Comparison of ENCODE assay signal across 19 cellular contexts in the genomic region with DNA sequence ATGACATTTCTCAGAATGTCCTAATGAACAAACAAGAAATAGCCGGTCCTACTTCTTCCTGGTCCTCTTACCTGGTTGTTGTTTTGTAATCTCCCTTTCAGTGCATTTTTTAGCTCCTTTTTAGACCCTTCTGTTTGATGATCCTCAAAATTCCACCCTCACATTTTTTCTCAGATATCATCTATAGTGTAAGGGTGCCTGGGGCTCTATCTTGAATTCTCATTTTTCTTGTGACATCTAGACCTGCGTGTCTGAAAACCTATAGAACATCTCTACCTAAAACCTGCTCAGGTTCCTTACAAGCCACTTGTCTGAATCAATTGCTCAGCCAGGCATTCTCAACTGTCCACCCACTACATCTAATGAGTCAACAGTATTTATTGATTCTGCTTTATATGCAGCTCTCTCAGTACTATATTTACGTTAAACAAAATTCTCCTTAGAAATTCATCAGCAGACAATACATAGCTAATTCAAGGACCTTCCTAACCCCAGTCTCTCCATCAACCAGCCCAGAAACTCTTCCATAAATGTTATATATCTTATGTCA. TPM values are rescaled to one million over a fixed set of nuclear protein-coding genes. Genes with fewer than 3 reads are reported as not detected.
DNase-seq lines count a peak whose midpoint lies in the region; ATAC-seq and TF ChIP-seq lines count a peak whose summit lies in the region.
"Had no signal": no experiment of that assay in that cellular context is flagged by ENCODE, and none has a peak within 500 bp of the region (broad histone marks: within the 10 kb centered on the region; RNA-seq: fewer than 3 reads in every experiment).

No MANE protein-coding gene starts in this region.

- H3K4me2 ChIP-seq in IMR-90 (ENCODE audit: low read depth, low read length): no peak overlapping the region
- H3K4me2 ChIP-seq: A549, GM23338 had no signal

- H2AFZ ChIP-seq in IMR-90 (replicated peaks; ENCODE audit: low read length, poor library complexity): no peak overlapping the region
- H2AFZ ChIP-seq: GM23338 had no signal

- H3K27me3 ChIP-seq in IMR-90 (ENCODE audit: control insufficient read depth, insufficient read depth, low read length): no peaks in the 10 kb centered on the region

- no peak overlapping the region; the same call in 1 of the 2 replicates for H2AK5ac ChIP-seq in IMR-90 (ENCODE audit: low read depth, low read length)

- no peaks in the 10 kb centered on the region for H3K36me3 Mint-ChIP-seq in nephron progenitor cell (ENCODE audit: low read depth)
- H3K36me3 Mint-ChIP-seq: IgD-negative memory B cell had no signal

- no peak overlapping the region for H3K4me3 ChIP-seq in IMR-90 (ENCODE audit: insufficient read depth, low read depth, low read length)
- H3K4me3 ChIP-seq: A549, GM23338 had no signal

- peak overlapping the region; percentile 26; the same call in 1 of the 2 replicates for H3K4ac ChIP-seq in IMR-90 (ENCODE audit: low read depth, low read length)

- peaks cover 0 to 5% of the 10 kb centered on the region in 2 experiments; a peak in 1 of 4 replicates for H3K79me1 ChIP-seq in IMR-90 (ENCODE audit: low read depth in 1 of 2, low read length in 2 of 2)

- no peak overlapping the region for H2AK9ac ChIP-seq in IMR-90 (replicated peaks; ENCODE audit: low read depth, low read length, poor library complexity)

- ATAC-seq in IMR-90 (ENCODE audit: low read depth) (no peak), GM21423 (IDR thresholded peaks at IDR 0.05; ENCODE audit: unreplicated experiment) (no peak), GM19397 (IDR thresholded peaks at IDR 0.05; ENCODE audit: unreplicated experiment) (no peak)
- ATAC-seq: A549, GM23338 had no signal

- H4K8ac ChIP-seq in IMR-90 (ENCODE audit: low read depth in 2 of 2, low read length in 2 of 2): peak overlapping the region; percentile 27 to 33; a peak in 3 of 4 replicates

- peak overlapping the region; percentile 42; the same call in 1 of the 3 replicates for H2BK15ac ChIP-seq in IMR-90 (ENCODE audit: low read depth, low read length)

- peaks cover 5% of the 10 kb centered on the region for H3K9me1 ChIP-seq in IMR-90 (ENCODE audit: insufficient read depth, low read length)

- H2BK120ac ChIP-seq in IMR-90 (ENCODE audit: low read depth, low read length): peak overlapping the region; percentile 78; the same call in 1 of the 2 replicates

- DNase-seq in DMS153 (lab: John Stamatoyannopoulos, UW) (peak; percentile 27), DMS153 treated with DMSO at 0.1 percent for 48 hours (lab: John Stamatoyannopoulos, UW; ENCODE audit: unreplicated experiment) (no peak), IMR-90 (peak; percentile 62), nephron progenitor cell (no peak), NCI-H1048 (lab: John Stamatoyannopoulos, UW) (no peak)
- DNase-seq: AML-193; CD4-positive, alpha-beta T cell; DMS53; DND-41; EL; HCEC 1CT; KBM-7 had no signal

- TF ChIP-seq CTCF in IMR-90 (conservative IDR thresholded peaks at IDR 0.05; ENCODE audit: low read depth, low read length) (no peak), nephron progenitor cell (IDR thresholded peaks at IDR 0.05) (no peak)

- H3K9me3 Mint-ChIP-seq in nephron progenitor cell: no peaks in the 10 kb centered on the region
- H3K9me3 Mint-ChIP-seq: GM23338, IgD-negative memory B cell had no signal

- peak overlapping the region; percentile 93; the same call in 1 of the 2 replicates for H3K18ac ChIP-seq in IMR-90 (ENCODE audit: low read depth, low read length)

- peak overlapping the region; percentile 6; the same call in 1 of the 2 replicates for H4K5ac ChIP-seq in IMR-90 (ENCODE audit: low read depth, low read length)

- CTCF ChIA-PET in IMR-90 (lab: Yijun Ruan, JAX): no interaction called here

- POLR2A ChIA-PET in IMR-90 (lab: Charles Lee; ENCODE audit: unreplicated experiment): no interaction called here

- WGBS in IMR-90 (ENCODE audit: extremely low coverage in 2 of 2, insufficient read length in 1 of 2), 2 experiments: no CpG with 5 or more reads among the region's 3 CpGs

- no peak overlapping the region for H3K9ac ChIP-seq in IMR-90 (ENCODE audit: low read depth, low read length)

- H3K4me1 ChIP-seq in IMR-90 (ENCODE audit: control insufficient read depth, insufficient read depth, low read length): peaks cover 24% of the 10 kb centered on the region
- H3K4me1 ChIP-seq: A549 had no signal

- in situ Hi-C loops in IMR-90 (cut with MboI; ENCODE audit: low sequenced_read_pairs): no loop called here

- H3K23ac ChIP-seq in IMR-90 (ENCODE audit: low read depth, low read length): no peak overlapping the region

- peak overlapping the region; percentile 47; the same call in 1 of the 2 replicates for H4K91ac ChIP-seq in IMR-90 (ENCODE audit: insufficient read depth, low read depth, low read length)

- no TSS peak for BruUV-seq in IMR-90 (replicated peaks; lab: Mats Ljungman, UMichigan)

- H3K4me3 Mint-ChIP-seq in nephron progenitor cell: no peak overlapping the region
- H3K4me3 Mint-ChIP-seq: CD4-positive, alpha-beta T cell; GM23338; IgD-negative memory B cell had no signal

- no peak for TF ChIP-seq RAD21 in IMR-90 (IDR thresholded peaks at IDR 0.05; ENCODE audit: low read length)

- peak overlapping the region; percentile 97 for H2BK5ac ChIP-seq in IMR-90 (ENCODE audit: low read depth, low read length, poor library complexity, severe bottlenecking)

- no peak overlapping the region for H3K27ac ChIP-seq in IMR-90 (ENCODE audit: insufficient read depth, low read length)
- H3K27ac ChIP-seq: 22Rv1, A549, C4-2B had no signal

- H3K4me1 Mint-ChIP-seq in nephron progenitor cell: peaks cover 10% of the 10 kb centered on the region
- H3K4me1 Mint-ChIP-seq: IgD-negative memory B cell had no signal

- no peak overlapping the region for H3K56ac ChIP-seq in IMR-90 (ENCODE audit: extremely low read depth, insufficient read depth, low read length)

- no peaks in the 10 kb centered on the region for H4K20me1 ChIP-seq in IMR-90 (ENCODE audit: insufficient read depth, low read length)

- H3K27ac Mint-ChIP-seq in nephron progenitor cell: peak overlapping the region; percentile 14
- H3K27ac Mint-ChIP-seq: CD4-positive, alpha-beta T cell; IgD-negative memory B cell had no signal

- no peak for TF ChIP-seq POLR2A in IMR-90 (IDR thresholded peaks at IDR 0.05; ENCODE audit: low read depth, low read length)

- no peaks in the 10 kb centered on the region for H3K27me3 Mint-ChIP-seq in nephron progenitor cell (ENCODE audit: low read depth, poor library complexity)
- H3K27me3 Mint-ChIP-seq: CD4-positive, alpha-beta T cell; IgD-negative memory B cell had no signal

- peak overlapping the region; percentile 81 for H2BK20ac ChIP-seq in IMR-90 (ENCODE audit: low read depth, low read length)

- dilution Hi-C loops in IMR-90 (cut with HindIII; ENCODE audit: low sequenced_read_pairs, unreplicated experiment): no loop called here

- H3K14ac ChIP-seq in IMR-90 (replicated peaks; ENCODE audit: low read depth, low read length): no peak overlapping the region; the same call in 1 of the 2 replicates

- no peaks in the 10 kb centered on the region for H3K9me3 ChIP-seq in IMR-90 (ENCODE audit: control insufficient read depth, insufficient read depth, low read length)
- H3K9me3 ChIP-seq: A549 had no signal

- no peaks in the 10 kb centered on the region for H3K36me3 ChIP-seq in IMR-90 (ENCODE audit: control insufficient read depth, insufficient read depth, low read length)

- intact Hi-C loops in IMR-90 (cut with micrococcal nuclease): loop anchor here (5.0 kb wide), 2 partner anchors 143 to 467 kb away; no protein-coding TSS in a partner anchor

TF ChIP-seq in IMR-90, 13 proteins besides CTCF, POLR2A, EP300 and RAD21:
- TF ChIP-seq RFX5 (IDR thresholded peaks at IDR 0.05; ENCODE audit: low read depth, low read length) (no peak), MAFK (IDR thresholded peaks at IDR 0.05; ENCODE audit: low read depth, low read length) (no peak), CEBPB (IDR thresholded peaks at IDR 0.05; ENCODE audit: low read depth, low read length) (no peak), BHLHE40 (IDR thresholded peaks at IDR 0.05; ENCODE audit: low read depth, low read length) (no peak), MXI1 (IDR thresholded peaks at IDR 0.05; ENCODE audit: borderline replicate concordance, low read depth, low read length) (no peak), RCOR1 (IDR thresholded peaks at IDR 0.05; ENCODE audit: insufficient replicate concordance, low read length) (no peak), MAZ (IDR thresholded peaks at IDR 0.05; ENCODE audit: borderline replicate concordance, low read depth, low read length) (no peak), SMC3 (IDR thresholded peaks at IDR 0.05; ENCODE audit: low read depth, low read length) (no peak), NFE2L2 (IDR thresholded peaks at IDR 0.05; ENCODE audit: low read depth, low read length) (no peak), CHD1 (IDR thresholded peaks at IDR 0.05; ENCODE audit: low read depth, low read length) (no peak), FOS (IDR thresholded peaks at IDR 0.05; ENCODE audit: low read depth, low read length) (no peak)
- TF ChIP-seq, protein P1, sequence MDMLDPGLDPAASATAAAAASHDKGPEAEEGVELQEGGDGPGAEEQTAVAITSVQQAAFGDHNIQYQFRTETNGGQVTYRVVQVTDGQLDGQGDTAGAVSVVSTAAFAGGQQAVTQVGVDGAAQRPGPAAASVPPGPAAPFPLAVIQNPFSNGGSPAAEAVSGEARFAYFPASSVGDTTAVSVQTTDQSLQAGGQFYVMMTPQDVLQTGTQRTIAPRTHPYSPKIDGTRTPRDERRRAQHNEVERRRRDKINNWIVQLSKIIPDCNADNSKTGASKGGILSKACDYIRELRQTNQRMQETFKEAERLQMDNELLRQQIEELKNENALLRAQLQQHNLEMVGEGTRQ (IDR thresholded peaks at IDR 0.05; ENCODE audit: low read depth, low read length): no peak
- TF ChIP-seq, protein P2, sequence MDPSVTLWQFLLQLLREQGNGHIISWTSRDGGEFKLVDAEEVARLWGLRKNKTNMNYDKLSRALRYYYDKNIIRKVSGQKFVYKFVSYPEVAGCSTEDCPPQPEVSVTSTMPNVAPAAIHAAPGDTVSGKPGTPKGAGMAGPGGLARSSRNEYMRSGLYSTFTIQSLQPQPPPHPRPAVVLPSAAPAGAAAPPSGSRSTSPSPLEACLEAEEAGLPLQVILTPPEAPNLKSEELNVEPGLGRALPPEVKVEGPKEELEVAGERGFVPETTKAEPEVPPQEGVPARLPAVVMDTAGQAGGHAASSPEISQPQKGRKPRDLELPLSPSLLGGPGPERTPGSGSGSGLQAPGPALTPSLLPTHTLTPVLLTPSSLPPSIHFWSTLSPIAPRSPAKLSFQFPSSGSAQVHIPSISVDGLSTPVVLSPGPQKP (IDR thresholded peaks at IDR 0.05; ENCODE audit: borderline replicate concordance, low read depth, low read length): no peak

RNA-seq across cellular contexts. Expression of a gene that starts 36.5 kb away (rescaled TPM):
- under 0.01 TPM in 2 replicates for total RNA-seq in IMR-90 (2012; rRNA removed)
- polyA plus RNA-seq in IMR-90 (2012; rRNA removed): 0.01 and 0.02 TPM in 2 replicates
- polyA plus RNA-seq in IMR-90 (2012; cell fraction: cytosol; rRNA removed): under 0.01 and 0.01 TPM in 2 replicates
- under 0.01 and 0.02 TPM in 2 replicates for polyA plus RNA-seq in IMR-90 (2012; cell fraction: nucleus; rRNA removed; ENCODE audit: low replicate concordance)
- total RNA-seq: CD4-positive, alpha-beta T cell had no signal
- polyA plus RNA-seq: A549, IgD-negative memory B cell had no signal

Comparison
In these comparisons a context has a peak if more than half of its experiments do, and no peak if none do; other contexts are left out.
1. DNase-seq: peak in DMS153 (single experiment) and IMR-90 (single experiment); none in DMS153 treated with DMSO at 0.1 percent for 48 hours (single experiment), nephron progenitor cell (single experiment) and NCI-H1048 (single experiment).